ENCODE assay signal across 21 cellular contexts in genomic region chr2:189305291-189305943, GRCh38.
DNase-seq lines count a peak whose midpoint lies in the region; ATAC-seq, FAIRE-seq and TF ChIP-seq lines count a peak whose summit lies in the region.
"Had no signal": no experiment of that assay in that cellular context is flagged by ENCODE, and none has a peak within 500 bp of the region (broad histone marks: within the 10 kb centered on the region; RNA-seq: fewer than 3 reads in every experiment).

No MANE protein-coding gene starts in this region.

- H3K27me3 ChIP-seq in endothelial cell of umbilical vein (ENCODE audit: control insufficient read depth in 2 of 2, insufficient read depth in 2 of 2, low read length in 2 of 2) (no peaks in the 10 kb centered on the region), prostate gland (replicated peaks; ENCODE audit: insufficient read depth) (no peaks in the 10 kb centered on the region)
- H3K27me3 ChIP-seq: cardiac muscle cell, transverse colon had no signal

- peaks cover 10% of the 10 kb centered on the region for H3K36me3 Mint-ChIP-seq in activated CD4-positive, alpha-beta T cell treated with anti-CD3 and anti-CD28 coated beads for 36 hours (ENCODE audit: low read depth)
- no peaks in the 10 kb centered on the region for H3K36me3 Mint-ChIP-seq in naive thymus-derived CD8-positive, alpha-beta T cell
- H3K36me3 Mint-ChIP-seq: CD14-positive monocyte had no signal

- H3K27ac ChIP-seq in endothelial cell of umbilical vein (ENCODE audit: insufficient read depth, low read depth, low read length), result no peak overlapping the region
- no peak overlapping the region for H3K27ac ChIP-seq in prostate gland
- H3K27ac ChIP-seq: cardiac muscle cell, KMS-11, transverse colon had no signal

- peaks cover 3% of the 10 kb centered on the region for H3K9me3 Mint-ChIP-seq in activated CD4-positive, alpha-beta T cell treated with anti-CD3 and anti-CD28 coated beads for 36 hours (ENCODE audit: low read depth)
- H3K9me3 Mint-ChIP-seq in naive thymus-derived CD8-positive, alpha-beta T cell, result peaks cover 0 to 2% (median 0%) of the 10 kb centered on the region in 9 donors

- H3K9me3 ChIP-seq in endothelial cell of umbilical vein (replicated peaks; ENCODE audit: control insufficient read depth, insufficient read depth, low read length) (no peaks in the 10 kb centered on the region), prostate gland (no peaks in the 10 kb centered on the region)
- H3K9me3 ChIP-seq: transverse colon had no signal

- FAIRE-seq in endothelial cell of umbilical vein (lab: Jason Lieb, UNC), result no peak
- FAIRE-seq: frontal cortex had no signal

- H3K9me1 ChIP-seq in endothelial cell of umbilical vein (replicated peaks; ENCODE audit: control insufficient read depth, extremely low read depth, insufficient read depth, low read length), result no peaks in the 10 kb centered on the region

- TF ChIP-seq CTCF in endothelial cell of umbilical vein (IDR thresholded peaks at IDR 0.05; ENCODE audit: extremely low read depth in 1 of 2, insufficient read depth in 1 of 2, low read depth in 1 of 2, low read length in 2 of 2), result no peak
- TF ChIP-seq CTCF in prostate gland (IDR thresholded peaks at IDR 0.05), result no peak

- no peak overlapping the region for H3K4me2 ChIP-seq in endothelial cell of umbilical vein (ENCODE audit: insufficient read depth, low read length)
- H3K4me2 ChIP-seq: KMS-11 had no signal

- CTCF ChIA-PET in activated CD4-positive, alpha-beta T cell treated with anti-CD3 and anti-CD28 coated beads for 36 hours (lab: Charles Lee), result no interaction called here
- CTCF ChIA-PET in endothelial cell of umbilical vein (lab: Charles Lee), result interaction anchor here (1.4 to 1.5 kb wide), 2 partner anchors 9 to 11 kb away, joined by 3 read pairs; no protein-coding TSS in a partner anchor

- no peaks in the 10 kb centered on the region for H4K20me1 ChIP-seq in endothelial cell of umbilical vein (replicated peaks; ENCODE audit: control insufficient read depth, extremely low read depth, insufficient read depth, low read length)

- 87% methylated on average over 3 of the region's 3 CpGs for WGBS in prostate gland

- peak overlapping the region; percentile 55 for H3K27ac Mint-ChIP-seq in activated CD4-positive, alpha-beta T cell treated with anti-CD3 and anti-CD28 coated beads for 36 hours
- H3K27ac Mint-ChIP-seq in naive thymus-derived CD8-positive, alpha-beta T cell, result peak overlapping the region in 6 of 10 donors; percentile 24 to 90 (median 78)
- H3K27ac Mint-ChIP-seq: CD14-positive monocyte had no signal

- H3K4me1 ChIP-seq in endothelial cell of umbilical vein (ENCODE audit: control insufficient read depth, extremely low read depth, insufficient read depth, low read length), result no peaks in the 10 kb centered on the region
- no peaks in the 10 kb centered on the region for H3K4me1 ChIP-seq in prostate gland (replicated peaks)

- DNase-seq in activated CD4-positive, alpha-beta T cell treated with anti-CD3 and anti-CD28 coated beads for 36 hours, result no peak
- no peak for DNase-seq in activated CD4-positive, alpha-beta T cell treated with anti-CD3 and anti-CD28 coated beads, Interleukin-2, amount 50 U/mL, for 1 hour
- peak; percentile 18 for DNase-seq in RKO (ENCODE audit: low spot score)
- DNase-seq in endothelial cell of umbilical vein (ENCODE audit: low read depth, low spot score), result no peak
- DNase-seq in naive thymus-derived CD8-positive, alpha-beta T cell, result no peak
- no peak for DNase-seq in prostate gland (ENCODE audit: low spot score)
- no peak for DNase-seq in HK-2 (ENCODE audit: unreplicated experiment)
- DNase-seq: 8988T; activated CD4-positive, alpha-beta T cell treated with anti-CD3 and anti-CD28 coated beads for 1 hour; activated CD8-positive, alpha-beta memory T cell treated with anti-CD3 and anti-CD28 coated beads, Interleukin-2, amount 50 U/mL, for 48 hours; activated naive CD4-positive, alpha-beta T cell treated with anti-CD3 and anti-CD28 coated beads, Interleukin-2, amount 50 U/mL, for 16 hours; DMS79; NCI-H1436; NCI-H345; SIG-M5; transverse colon had no signal

- H3K9ac ChIP-seq in endothelial cell of umbilical vein (replicated peaks; ENCODE audit: extremely low read depth, insufficient read depth, low read length), result no peak overlapping the region
- H3K9ac ChIP-seq: KMS-11 had no signal

- no peaks in the 10 kb centered on the region for H3K79me2 ChIP-seq in endothelial cell of umbilical vein (ENCODE audit: control insufficient read depth, insufficient read depth, low read length)

- no peaks in the 10 kb centered on the region for H3K36me3 ChIP-seq in endothelial cell of umbilical vein (ENCODE audit: control insufficient read depth in 2 of 2, extremely low read depth in 1 of 2, insufficient read depth in 2 of 2, low read length in 2 of 2)
- no peaks in the 10 kb centered on the region for H3K36me3 ChIP-seq in prostate gland
- H3K36me3 ChIP-seq: cardiac muscle cell, transverse colon had no signal

- H3K4me3 ChIP-seq in endothelial cell of umbilical vein (replicated peaks in 1 of 3; ENCODE audit: insufficient read depth in 1 of 3, low read depth in 1 of 3, low read length in 3 of 3) (no peak overlapping the region), prostate gland (no peak overlapping the region)
- H3K4me3 ChIP-seq: cardiac muscle cell, transverse colon had no signal

- intact Hi-C loops in activated CD4-positive, alpha-beta T cell treated with anti-CD3 and anti-CD28 coated beads for 36 hours (cut with DNase I, micrococcal nuclease), result loop anchor here in 1 of 2 experiments (2.0 kb wide), 1 partner anchor 135 kb away; the partner anchor contains the start of gene WDR75
- intact Hi-C loops in endothelial cell of umbilical vein (cut with micrococcal nuclease), result no loop called here
- intact Hi-C loops in prostate gland (cut with DNase I), result no loop called here

- no TSS peak for BruUV-seq in endothelial cell of umbilical vein (replicated peaks; lab: Mats Ljungman, UMichigan)

- TF ChIP-seq POLR2A in endothelial cell of umbilical vein (IDR thresholded peaks at IDR 0.05; ENCODE audit: low read depth, low read length) (no peak), prostate gland (IDR thresholded peaks at IDR 0.05) (no peak)

- H3K4me1 Mint-ChIP-seq in activated CD4-positive, alpha-beta T cell treated with anti-CD3 and anti-CD28 coated beads for 36 hours, result peaks cover 66% of the 10 kb centered on the region
- H3K4me1 Mint-ChIP-seq in naive thymus-derived CD8-positive, alpha-beta T cell, result peaks cover 33 to 72% (median 71%) of the 10 kb centered on the region in 4 donors
- H3K4me1 Mint-ChIP-seq: CD14-positive monocyte had no signal

- H2AFZ ChIP-seq in endothelial cell of umbilical vein (ENCODE audit: low read depth, low read length), result no peak overlapping the region

- no peak overlapping the region for H3K4me3 Mint-ChIP-seq in activated CD4-positive, alpha-beta T cell treated with anti-CD3 and anti-CD28 coated beads for 36 hours
- peak overlapping the region in 2 of 10 donors; percentile 12 to 18 for H3K4me3 Mint-ChIP-seq in naive thymus-derived CD8-positive, alpha-beta T cell
- H3K4me3 Mint-ChIP-seq: CD14-positive monocyte had no signal

- no peaks in the 10 kb centered on the region for H3K27me3 Mint-ChIP-seq in activated CD4-positive, alpha-beta T cell treated with anti-CD3 and anti-CD28 coated beads for 36 hours
- H3K27me3 Mint-ChIP-seq in naive thymus-derived CD8-positive, alpha-beta T cell, result no peaks in the 10 kb centered on the region

- no peak for ATAC-seq in activated CD4-positive, alpha-beta T cell treated with anti-CD3 and anti-CD28 coated beads for 36 hours
- ATAC-seq in naive thymus-derived CD8-positive, alpha-beta T cell, result no peak
- ATAC-seq in HG03571 (IDR thresholded peaks at IDR 0.05; ENCODE audit: unreplicated experiment), result no peak

- POLR2A ChIA-PET in activated CD4-positive, alpha-beta T cell treated with anti-CD3 and anti-CD28 coated beads for 36 hours (lab: Charles Lee), result no interaction called here
- POLR2A ChIA-PET in endothelial cell of umbilical vein (lab: Charles Lee), result no interaction called here
- POLR2A ChIA-PET in naive thymus-derived CD8-positive, alpha-beta T cell (lab: Charles Lee), result interaction anchor here (0.5 to 1.5 kb wide), 3 partner anchors 128 to 136 kb away, joined by 4 to 8 read pairs (median 4); partner anchors contain the start of gene WDR75

- dilution Hi-C loops in endothelial cell of umbilical vein (cut with MboI; ENCODE audit: extremely low pct_ligation_motif_present, low sequenced_read_pairs), result no loop called here

TF ChIP-seq in endothelial cell of umbilical vein, 7 proteins besides CTCF, POLR2A, EP300 and RAD21:
- TF ChIP-seq EZH2 (IDR thresholded peaks at IDR 0.05; ENCODE audit: borderline replicate concordance, low read depth, low read length, severe bottlenecking) (no peak), MYC (IDR thresholded peaks at IDR 0.05; ENCODE audit: low read depth, low read length) (no peak), POLR2AphosphoS5 (IDR thresholded peaks at IDR 0.05; ENCODE audit: insufficient read depth, low read depth, low read length) (no peak), GATA2 (IDR thresholded peaks at IDR 0.05; ENCODE audit: insufficient read depth, insufficient read length, low read depth, low read length) (no peak), MAX (IDR thresholded peaks at IDR 0.05; ENCODE audit: insufficient read depth, insufficient read length) (no peak), JUN (IDR thresholded peaks at IDR 0.05; ENCODE audit: borderline replicate concordance, insufficient read depth, insufficient read length, low read depth) (no peak), FOS (IDR thresholded peaks at IDR 0.05; ENCODE audit: borderline replicate concordance, insufficient read depth, low read length) (peak; percentile 36)
